Comparison of ENCODE assay signal across 15 cellular contexts in the genomic region with DNA sequence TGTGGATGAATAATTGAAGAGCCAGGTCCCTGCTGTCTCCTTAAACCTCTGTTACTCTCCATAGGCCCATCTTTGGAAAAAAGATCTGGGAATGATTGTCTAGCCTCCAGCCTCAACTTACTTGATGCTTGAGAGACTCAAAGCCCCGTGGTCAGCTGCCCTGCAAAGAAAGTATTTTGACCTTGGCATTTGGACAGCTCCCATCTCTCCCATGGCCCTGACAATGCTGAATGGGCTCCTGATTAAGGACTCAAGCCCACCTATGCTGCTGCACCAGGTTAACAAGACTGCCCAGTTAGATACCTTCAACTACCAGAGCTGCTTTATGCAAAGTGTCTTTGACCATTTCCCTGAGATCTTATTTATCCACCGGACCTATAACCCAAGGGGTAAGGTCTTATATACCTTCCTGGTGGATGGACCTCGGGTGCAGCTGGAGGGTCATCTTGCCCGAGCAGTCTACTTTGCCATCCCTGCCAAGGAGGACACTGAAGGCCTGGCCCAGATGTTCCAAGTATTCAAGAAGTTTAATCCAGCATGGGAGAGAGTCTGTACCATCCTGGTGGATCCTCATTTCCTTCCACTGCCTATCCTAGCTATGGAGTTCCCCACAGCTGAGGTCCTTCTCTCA. TPM values are rescaled to one million over a fixed set of nuclear protein-coding genes. Genes with fewer than 3 reads are reported as not detected.
DNase-seq lines count a peak whose midpoint lies in the region; ATAC-seq, FAIRE-seq and TF ChIP-seq lines count a peak whose summit lies in the region.
"Had no signal": no experiment of that assay in that cellular context is flagged by ENCODE, and none has a peak within 500 bp of the region (broad histone marks: within the 10 kb centered on the region; RNA-seq: fewer than 3 reads in every experiment).

No MANE protein-coding gene starts in this region.

- no peak overlapping the region for H3K27ac ChIP-seq in Karpas-422 (ENCODE audit: low read length)
- no peak overlapping the region for H3K27ac ChIP-seq in GM12878 (ENCODE audit: control insufficient read depth, insufficient read depth)
- no peak overlapping the region for H3K27ac ChIP-seq in brain microvascular endothelial cell

- peaks cover 44% of the 10 kb centered on the region for H3K4me1 Mint-ChIP-seq in activated T-cell treated with anti-CD3 and anti-CD28 coated beads, Interleukin-2, amount 50 U/mL, for 4 hours (ENCODE audit: low read depth)
- H3K4me1 Mint-ChIP-seq in osteocyte (ENCODE audit: unreplicated experiment) = peaks cover 25% of the 10 kb centered on the region

- no peaks in the 10 kb centered on the region for H3K9me3 Mint-ChIP-seq in activated T-cell treated with anti-CD3 and anti-CD28 coated beads, Interleukin-2, amount 50 U/mL, for 4 hours
- no peaks in the 10 kb centered on the region for H3K9me3 Mint-ChIP-seq in osteocyte (ENCODE audit: unreplicated experiment)

- DNase-seq in activated T-cell treated with anti-CD3 and anti-CD28 coated beads, Interleukin-2, amount 50 U/mL, for 4 hours = no peak
- DNase-seq in activated T-cell treated with anti-CD3 and anti-CD28 coated beads for 4 hours = no peak
- no peak for DNase-seq in Karpas-422
- DNase-seq in GM12878 (ENCODE audit: low read depth, low spot score) = no peak
- DNase-seq in osteocyte (ENCODE audit: extremely low spot score, unreplicated experiment) = no peak
- no peak for DNase-seq in COR-L47 (lab: John Stamatoyannopoulos, UW)
- no peak for DNase-seq in brain microvascular endothelial cell
- DNase-seq: amniotic stem cell, cortex of kidney, NCI-H187 treated with DMSO at 0.1 percent for 48 hours, NCI-H526 treated with DMSO at 0.1 percent for 48 hours, T-helper 9 cell, upper lobe of left lung had no signal

- peak overlapping the region; percentile 56 for H3K4me3 Mint-ChIP-seq in activated T-cell treated with anti-CD3 and anti-CD28 coated beads, Interleukin-2, amount 50 U/mL, for 4 hours
- peak overlapping the region; percentile 67 for H3K4me3 Mint-ChIP-seq in osteocyte (ENCODE audit: unreplicated experiment)

- H3K36me3 ChIP-seq in Karpas-422 (ENCODE audit: insufficient read depth, low read length) (peaks cover 17% of the 10 kb centered on the region), GM12878 (ENCODE audit: control insufficient read depth in 2 of 2, insufficient read depth in 2 of 2, low read length in 1 of 2) (peaks cover 7 to 11% of the 10 kb centered on the region in 2 experiments; a peak in 2 of 4 replicates), brain microvascular endothelial cell (replicated peaks) (peaks cover 12% of the 10 kb centered on the region)

- H3K27me3 Mint-ChIP-seq in activated T-cell treated with anti-CD3 and anti-CD28 coated beads, Interleukin-2, amount 50 U/mL, for 4 hours (ENCODE audit: low read depth) = no peaks in the 10 kb centered on the region
- no peaks in the 10 kb centered on the region for H3K27me3 Mint-ChIP-seq in osteocyte (ENCODE audit: unreplicated experiment)

- no peak for TF ChIP-seq RAD21 in GM12878 (IDR thresholded peaks at IDR 0.05; ENCODE audit: insufficient read depth, low read depth, low read length)

- no peak overlapping the region for H2AFZ ChIP-seq in Karpas-422 (ENCODE audit: low read length)
- no peak overlapping the region for H2AFZ ChIP-seq in GM12878 (ENCODE audit: control insufficient read depth, low read depth, low read length)

- RAD21 ChIA-PET in GM12878 (lab: Charles Lee; ENCODE audit: unreplicated experiment) = interaction anchor here (1.3 to 2.3 kb wide), 4 partner anchors 8 to 84 kb away, joined by 3 to 25 read pairs (median 10); partner anchors contain the start of genes CTSA, NEURL2 and PCIF1

- no peak for ATAC-seq in activated T-cell treated with anti-CD3 and anti-CD28 coated beads, Interleukin-2, amount 50 U/mL, for 4 hours
- no peak for ATAC-seq in GM12878
- ATAC-seq in GM21528 (IDR thresholded peaks at IDR 0.05; ENCODE audit: low FRiP score, unreplicated experiment) = no peak

- H3K36me3 Mint-ChIP-seq in activated T-cell treated with anti-CD3 and anti-CD28 coated beads, Interleukin-2, amount 50 U/mL, for 4 hours (ENCODE audit: insufficient read depth) = peaks cover 16% of the 10 kb centered on the region
- H3K36me3 Mint-ChIP-seq in osteocyte (ENCODE audit: unreplicated experiment) = peaks cover 12% of the 10 kb centered on the region

- TF ChIP-seq CTCF in GM12878 (IDR thresholded peaks at IDR 0.05 in 2 of 3, conservative IDR thresholded peaks at IDR 0.05 in 1 of 3; ENCODE audit: control insufficient read depth in 2 of 3, extremely low read depth in 1 of 3, insufficient read depth in 1 of 3, low read depth in 3 of 3, low read length in 3 of 3) (no peak), osteocyte (IDR thresholded peaks at IDR 0.05) (no peak), brain microvascular endothelial cell (IDR thresholded peaks at IDR 0.05; ENCODE audit: low read depth, low read length, missing control alignments) (no peak)

- intact Hi-C loops in GM12878 (cut with micrococcal nuclease; ENCODE audit: unreplicated experiment) = no loop called here

- FAIRE-seq in GM12878 (lab: Jason Lieb, UNC) = no peak

- no peaks in the 10 kb centered on the region for H3K9me3 ChIP-seq in Karpas-422 (ENCODE audit: low read length)
- no peaks in the 10 kb centered on the region for H3K9me3 ChIP-seq in GM12878 (replicated peaks; ENCODE audit: control insufficient read depth, insufficient read depth, low read length)
- H3K9me3 ChIP-seq: upper lobe of left lung had no signal

- POLR2A ChIA-PET in GM12878 (lab: Charles Lee) = interaction anchor here (1.1 to 2.3 kb wide), 6 partner anchors 8 to 90 kb away, joined by 3 to 16 read pairs (median 3); partner anchors contain the start of genes ACOT8, CTSA, NEURL2 and ZSWIM3

- H3K9me2 ChIP-seq in Karpas-422 (replicated peaks; ENCODE audit: insufficient read depth, low read length) = no peaks in the 10 kb centered on the region

- H3K27me3 ChIP-seq in Karpas-422 (ENCODE audit: low read length) = no peaks in the 10 kb centered on the region
- no peaks in the 10 kb centered on the region for H3K27me3 ChIP-seq in GM12878 (replicated peaks in 1 of 2; ENCODE audit: control insufficient read depth in 2 of 2, insufficient read depth in 2 of 2, low read length in 1 of 2)
- H3K27me3 ChIP-seq in brain microvascular endothelial cell (replicated peaks) = no peaks in the 10 kb centered on the region
- H3K27me3 ChIP-seq: upper lobe of left lung had no signal

- CTCF ChIA-PET in GM12878 (lab: Yijun Ruan, JAX) = interaction anchor here (1.0 to 3.2 kb wide), 5 partner anchors 8 to 104 kb away, joined by 3 to 38 read pairs (median 17); partner anchors contain the start of genes CTSA and NEURL2

- TF ChIP-seq POLR2A in GM12878 (IDR thresholded peaks at IDR 0.05; ENCODE audit: low read depth, low read length) = no peak

- H3K9ac ChIP-seq in Karpas-422 (ENCODE audit: low read length) (no peak overlapping the region), GM12878 (ENCODE audit: control insufficient read depth, insufficient read depth, low read length) (no peak overlapping the region)

- H3K4me2 ChIP-seq in Karpas-422 (ENCODE audit: low read depth, low read length, poor library complexity, severe bottlenecking) (peak overlapping the region; percentile 98), GM12878 (ENCODE audit: control insufficient read depth, insufficient read depth) (peak overlapping the region; percentile 86; the same call in 1 of the 2 replicates)

- 99% methylated on average over 4 of the region's 4 CpGs for WGBS in GM12878 (ENCODE audit: insufficient coverage, insufficient replicate concordance, low lambda C conversion rate, missing lambda C conversion rate)

- peaks cover 34% of the 10 kb centered on the region for H3K79me2 ChIP-seq in Karpas-422 (ENCODE audit: low read length)
- peaks cover 15% of the 10 kb centered on the region for H3K79me2 ChIP-seq in GM12878 (ENCODE audit: control insufficient read depth, insufficient read depth, low read length)

- no TSS peak for BruUV-seq in GM12878 (replicated peaks; lab: Mats Ljungman, UMichigan)

- H3K4me1 ChIP-seq in Karpas-422 (ENCODE audit: low read length) = peaks cover 12% of the 10 kb centered on the region
- peaks cover 12% of the 10 kb centered on the region for H3K4me1 ChIP-seq in GM12878 (ENCODE audit: control insufficient read depth, insufficient read depth, low read length)

- SMC1A ChIA-PET in GM12878 (lab: Charles Lee; ENCODE audit: uncharacterized antibody, unreplicated experiment) = interaction anchor here (0.7 to 2.3 kb wide), 6 partner anchors 8 to 88 kb away, joined by 3 to 10 read pairs (median 4); partner anchors contain the start of genes CTSA and NEURL2

- H3K4me3 ChIP-seq in Karpas-422 (ENCODE audit: low read length) (no peak overlapping the region; the same call in 1 of the 2 replicates), GM12878 (0 out of 2 replicates have a peak overlapping the region, but pooled peaks have one; percentile 39), brain microvascular endothelial cell (ENCODE audit: low read depth, low read length) (no peak overlapping the region)

- H3K27ac Mint-ChIP-seq in osteocyte (ENCODE audit: unreplicated experiment) = peak overlapping the region; percentile 43

- in situ Hi-C loops in GM12878 (cut with MboI) (no loop called here), brain microvascular endothelial cell (cut with HindIII; ENCODE audit: low pct_ligation_motif_present, low sequenced_read_pairs) (no loop called here)

- H4K20me1 ChIP-seq in Karpas-422 (ENCODE audit: insufficient read depth, low read depth, low read length) (no peaks in the 10 kb centered on the region), GM12878 (ENCODE audit: control insufficient read depth, insufficient read depth) (no peaks in the 10 kb centered on the region)

- TF ChIP-seq EP300 in GM12878 (IDR thresholded peaks at IDR 0.05; ENCODE audit: borderline replicate concordance in 1 of 2, control insufficient read depth in 1 of 2, low read depth in 2 of 2, low read length in 2 of 2) = no peak

RNA-seq across cellular contexts. Expression of gene ZSWIM1, which starts 1.6 kb away (rescaled TPM):
- total RNA-seq in activated T-cell treated with anti-CD3 and anti-CD28 coated beads, Interleukin-2, amount 50 U/mL, for 4 hours = 10 to 100 TPM; 10.8 to 11.9 (median 10.9) TPM
- 10.8 and 19.0 TPM in 2 replicates for total RNA-seq in Karpas-422 (2014; rRNA removed; shearing (Covaris generic); ENCODE audit: low replicate concordance)
- total RNA-seq in GM12878 (2013; cell fraction: nucleolus; rRNA removed) = 13.7 and 13.8 TPM in 2 replicates
- total RNA-seq in GM12878 (2014; rRNA removed) = 14.2 and 16.0 TPM in 2 replicates
- total RNA-seq in GM12878 (2014; rRNA removed; fragmentation: Illumina TruSeq; extraction: Trizol) = 7.1 and 7.7 TPM in 2 replicates
- 9.9 and 10.6 TPM in 2 replicates for total RNA-seq in GM12878 (2021)
- 6.0 TPM for polyA plus RNA-seq in GM12878 (2011; ENCODE audit: low read depth)
- polyA plus RNA-seq in GM12878 (2011; rRNA removed) = 4.2 and 7.7 TPM in 2 replicates
- 9.9 and 10.8 TPM in 2 replicates for polyA plus RNA-seq in GM12878 (2011; cell fraction: cytosol; rRNA removed)
- 11.5 and 12.7 TPM in 2 replicates for polyA plus RNA-seq in GM12878 (2011; cell fraction: nucleus; rRNA removed)
- 8.1 and 9.9 TPM in 2 replicates for polyA plus RNA-seq in GM12878 (2012)
- 6.8 and 10.5 TPM in 2 replicates for polyA plus RNA-seq in GM12878 (2014; fragmentation: Illumina TruSeq; extraction: Trizol)
- polyA plus RNA-seq in GM12878 (2014; fragmentation: Nextera tagmentation; extraction: Ambion mirVana) = 1 to 10 TPM; 2.4 to 2.5 TPM
- 9.4 and 10.1 TPM in 2 replicates for polyA plus RNA-seq in GM12878 (2014; rRNA removed)
- polyA plus RNA-seq in GM12878 (2016; fragmentation: Nextera tagmentation; extraction: Ambion mirVana) = 1 to 10 TPM; 9.7 to 9.9 TPM
- polyA minus RNA-seq in GM12878 (2011; rRNA and poly(A)+ RNA removed) = 18.4 and 23.4 TPM in 2 replicates
- polyA minus RNA-seq in GM12878 (2011; cell fraction: cytosol; rRNA and poly(A)+ RNA removed) = 6.8 and 7.5 TPM in 2 replicates
- polyA minus RNA-seq in GM12878 (2011; cell fraction: nucleus; rRNA and poly(A)+ RNA removed) = 6.0 and 11.6 TPM in 2 replicates
- 12.6 and 13.3 TPM in 2 replicates for total RNA-seq in osteocyte

RNA-seq across cellular contexts. Expression of gene SPATA25, which starts 4.8 kb away (rescaled TPM):
- total RNA-seq in activated T-cell treated with anti-CD3 and anti-CD28 coated beads, Interleukin-2, amount 50 U/mL, for 4 hours = under 1 TPM; 0.63 to 0.73 (median 0.73) TPM
- 4.7 TPM in 1 of 2 replicates, not detected in the other for total RNA-seq in Karpas-422 (2014; rRNA removed; shearing (Covaris generic); ENCODE audit: low replicate concordance)
- 4.5 and 5.3 TPM in 2 replicates for total RNA-seq in GM12878 (2013; cell fraction: nucleolus; rRNA removed)
- 2.9 TPM in 2 replicates for total RNA-seq in GM12878 (2014; rRNA removed)
- 1.3 and 1.5 TPM in 2 replicates for total RNA-seq in GM12878 (2014; rRNA removed; fragmentation: Illumina TruSeq; extraction: Trizol)
- 1.0 and 2.4 TPM in 2 replicates for total RNA-seq in GM12878 (2021)
- polyA plus RNA-seq in GM12878 (2011; ENCODE audit: low read depth) = not detected
- 0.16 and 0.34 TPM in 2 replicates for polyA plus RNA-seq in GM12878 (2011; rRNA removed)
- 0.45 and 0.64 TPM in 2 replicates for polyA plus RNA-seq in GM12878 (2011; cell fraction: cytosol; rRNA removed)
- polyA plus RNA-seq in GM12878 (2011; cell fraction: nucleus; rRNA removed) = 1.3 and 2.1 TPM in 2 replicates
- polyA plus RNA-seq in GM12878 (2012) = 0.31 and 0.77 TPM in 2 replicates
- 0.47 and 0.62 TPM in 2 replicates for polyA plus RNA-seq in GM12878 (2014; fragmentation: Illumina TruSeq; extraction: Trizol)
- polyA plus RNA-seq in GM12878 (2014; fragmentation: Nextera tagmentation; extraction: Ambion mirVana) = not detected
- polyA plus RNA-seq in GM12878 (2014; rRNA removed) = 2.4 and 3.4 TPM in 2 replicates
- under 1 TPM in 1 of 2 experiments, not detected in 1; 0.28 TPM for polyA plus RNA-seq in GM12878 (2016; fragmentation: Nextera tagmentation; extraction: Ambion mirVana)
- polyA minus RNA-seq in GM12878 (2011; rRNA and poly(A)+ RNA removed) = 0.82 TPM in 1 of 2 replicates, not detected in the other
- not detected in 2 replicates for polyA minus RNA-seq in GM12878 (2011; cell fraction: cytosol; rRNA and poly(A)+ RNA removed)
- 1.7 and 3.2 TPM in 2 replicates for polyA minus RNA-seq in GM12878 (2011; cell fraction: nucleus; rRNA and poly(A)+ RNA removed)
- total RNA-seq in osteocyte = 2.9 TPM in 2 replicates
- total RNA-seq: Daoy had no signal

RNA-seq across cellular contexts. Expression of gene NEURL2, which starts 8.4 kb away (rescaled TPM):
- 1 to 10 TPM; 1.3 TPM for total RNA-seq in activated T-cell treated with anti-CD3 and anti-CD28 coated beads, Interleukin-2, amount 50 U/mL, for 4 hours
- total RNA-seq in Karpas-422 (2014; rRNA removed; shearing (Covaris generic); ENCODE audit: low replicate concordance) = 3.1 and 4.3 TPM in 2 replicates
- total RNA-seq in GM12878 (2013; cell fraction: nucleolus; rRNA removed) = 9.5 and 9.7 TPM in 2 replicates
- 5.8 and 7.0 TPM in 2 replicates for total RNA-seq in GM12878 (2014; rRNA removed)
- total RNA-seq in GM12878 (2014; rRNA removed; fragmentation: Illumina TruSeq; extraction: Trizol) = 1.2 TPM in 2 replicates
- 4.7 and 5.7 TPM in 2 replicates for total RNA-seq in GM12878 (2021)
- polyA plus RNA-seq in GM12878 (2011; ENCODE audit: low read depth) = 0.46 TPM
- polyA plus RNA-seq in GM12878 (2011; rRNA removed) = 0.42 and 0.53 TPM in 2 replicates
- polyA plus RNA-seq in GM12878 (2011; cell fraction: cytosol; rRNA removed) = 1.3 and 2.1 TPM in 2 replicates
- polyA plus RNA-seq in GM12878 (2011; cell fraction: nucleus; rRNA removed) = 2.0 and 2.8 TPM in 2 replicates
- polyA plus RNA-seq in GM12878 (2012) = 2.4 and 3.4 TPM in 2 replicates
- 1.0 TPM in 1 of 2 replicates, not detected in the other for polyA plus RNA-seq in GM12878 (2014; fragmentation: Illumina TruSeq; extraction: Trizol)
- 1 to 10 TPM in 1 of 2 experiments, under 1 TPM in 1; 0.97 to 1.8 TPM for polyA plus RNA-seq in GM12878 (2014; fragmentation: Nextera tagmentation; extraction: Ambion mirVana)
- 6.5 and 6.9 TPM in 2 replicates for polyA plus RNA-seq in GM12878 (2014; rRNA removed)
- 1 to 10 TPM; 3.7 to 4.1 TPM for polyA plus RNA-seq in GM12878 (2016; fragmentation: Nextera tagmentation; extraction: Ambion mirVana)
- 0.22 and 2.3 TPM in 2 replicates for polyA minus RNA-seq in GM12878 (2011; rRNA and poly(A)+ RNA removed)
- 1.1 and 1.9 TPM in 2 replicates for polyA minus RNA-seq in GM12878 (2011; cell fraction: cytosol; rRNA and poly(A)+ RNA removed)
- 2.4 and 5.9 TPM in 2 replicates for polyA minus RNA-seq in GM12878 (2011; cell fraction: nucleus; rRNA and poly(A)+ RNA removed)
- total RNA-seq in osteocyte = 7.3 and 7.4 TPM in 2 replicates

RNA-seq across cellular contexts. Expression of gene CTSA, which starts 8.6 kb away (rescaled TPM):
- 10 to 100 TPM; 56.5 to 63.1 (median 57.3) TPM for total RNA-seq in activated T-cell treated with anti-CD3 and anti-CD28 coated beads, Interleukin-2, amount 50 U/mL, for 4 hours
- 39.5 and 52.9 TPM in 2 replicates for total RNA-seq in Karpas-422 (2014; rRNA removed; shearing (Covaris generic); ENCODE audit: low replicate concordance)
- total RNA-seq in GM12878 (2013; cell fraction: nucleolus; rRNA removed) = 84.3 and 84.6 TPM in 2 replicates
- total RNA-seq in GM12878 (2014; rRNA removed) (21.6 and 29.1 TPM in 2 replicates), GM12878 (2014; rRNA removed; fragmentation: Illumina TruSeq; extraction: Trizol) (19.5 and 21.7 TPM in 2 replicates), GM12878 (2021) (41.5 and 42.1 TPM in 2 replicates), osteocyte (310 and 318 TPM in 2 replicates)
- polyA plus RNA-seq in GM12878 (2011; ENCODE audit: low read depth) = 20.7 TPM
- polyA plus RNA-seq in GM12878 (2011; rRNA removed) (16.3 and 30.3 TPM in 2 replicates), GM12878 (2014; fragmentation: Illumina TruSeq; extraction: Trizol) (37.9 and 47.1 TPM in 2 replicates), GM12878 (2014; fragmentation: Nextera tagmentation; extraction: Ambion mirVana) (1 to 10 TPM; 7.1 to 8.6 TPM), GM12878 (2014; rRNA removed) (42.2 and 44.1 TPM in 2 replicates), GM12878 (2016; fragmentation: Nextera tagmentation; extraction: Ambion mirVana) (10 to 100 TPM; 61.0 to 67.0 TPM)
- polyA plus RNA-seq in GM12878 (2011; cell fraction: cytosol; rRNA removed) = 50.5 and 59.5 TPM in 2 replicates
- polyA plus RNA-seq in GM12878 (2011; cell fraction: nucleus; rRNA removed) = 150 and 165 TPM in 2 replicates
- polyA plus RNA-seq in GM12878 (2012) = 37.9 and 40.3 TPM in 2 replicates
- polyA minus RNA-seq in GM12878 (2011; rRNA and poly(A)+ RNA removed) = 50.5 and 51.0 TPM in 2 replicates
- 19.1 and 22.4 TPM in 2 replicates for polyA minus RNA-seq in GM12878 (2011; cell fraction: cytosol; rRNA and poly(A)+ RNA removed)
- 56.5 and 84.8 TPM in 2 replicates for polyA minus RNA-seq in GM12878 (2011; cell fraction: nucleus; rRNA and poly(A)+ RNA removed)

RNA-seq across cellular contexts. Expression of gene ZSWIM3, which starts 25.2 kb away (rescaled TPM):
- 1 to 10 TPM; 3.0 to 3.9 (median 3.3) TPM for total RNA-seq in activated T-cell treated with anti-CD3 and anti-CD28 coated beads, Interleukin-2, amount 50 U/mL, for 4 hours
- 8.9 and 9.9 TPM in 2 replicates for total RNA-seq in Karpas-422 (2014; rRNA removed; shearing (Covaris generic); ENCODE audit: low replicate concordance)
- total RNA-seq in GM12878 (2013; cell fraction: nucleolus; rRNA removed) = 6.8 and 7.8 TPM in 2 replicates
- 4.6 and 5.7 TPM in 2 replicates for total RNA-seq in GM12878 (2014; rRNA removed)
- 4.3 and 4.9 TPM in 2 replicates for total RNA-seq in GM12878 (2014; rRNA removed; fragmentation: Illumina TruSeq; extraction: Trizol)
- total RNA-seq in GM12878 (2021) = 4.1 and 4.5 TPM in 2 replicates
- 1.2 TPM for polyA plus RNA-seq in GM12878 (2011; ENCODE audit: low read depth)
- polyA plus RNA-seq in GM12878 (2011; rRNA removed) = 4.3 and 5.1 TPM in 2 replicates
- polyA plus RNA-seq in GM12878 (2011; cell fraction: cytosol; rRNA removed) = 5.1 and 5.5 TPM in 2 replicates
- 3.6 and 3.7 TPM in 2 replicates for polyA plus RNA-seq in GM12878 (2011; cell fraction: nucleus; rRNA removed)
- 1.1 and 3.4 TPM in 2 replicates for polyA plus RNA-seq in GM12878 (2012)
- 3.2 and 4.7 TPM in 2 replicates for polyA plus RNA-seq in GM12878 (2014; fragmentation: Illumina TruSeq; extraction: Trizol)
- polyA plus RNA-seq in GM12878 (2014; fragmentation: Nextera tagmentation; extraction: Ambion mirVana) = 1 to 10 TPM; 1.6 to 2.0 TPM
- polyA plus RNA-seq in GM12878 (2014; rRNA removed) = 4.1 and 4.6 TPM in 2 replicates
- polyA plus RNA-seq in GM12878 (2016; fragmentation: Nextera tagmentation; extraction: Ambion mirVana) = 1 to 10 TPM; 3.5 to 3.6 TPM
- polyA minus RNA-seq in GM12878 (2011; rRNA and poly(A)+ RNA removed) = 11.8 and 13.4 TPM in 2 replicates
- polyA minus RNA-seq in GM12878 (2011; cell fraction: cytosol; rRNA and poly(A)+ RNA removed) = 2.6 and 2.8 TPM in 2 replicates
- polyA minus RNA-seq in GM12878 (2011; cell fraction: nucleus; rRNA and poly(A)+ RNA removed) = 1.8 and 3.3 TPM in 2 replicates
- total RNA-seq in osteocyte = 3.9 and 4.4 TPM in 2 replicates
